19 cellular contexts compared by ENCODE assay signal in the genomic region with DNA sequence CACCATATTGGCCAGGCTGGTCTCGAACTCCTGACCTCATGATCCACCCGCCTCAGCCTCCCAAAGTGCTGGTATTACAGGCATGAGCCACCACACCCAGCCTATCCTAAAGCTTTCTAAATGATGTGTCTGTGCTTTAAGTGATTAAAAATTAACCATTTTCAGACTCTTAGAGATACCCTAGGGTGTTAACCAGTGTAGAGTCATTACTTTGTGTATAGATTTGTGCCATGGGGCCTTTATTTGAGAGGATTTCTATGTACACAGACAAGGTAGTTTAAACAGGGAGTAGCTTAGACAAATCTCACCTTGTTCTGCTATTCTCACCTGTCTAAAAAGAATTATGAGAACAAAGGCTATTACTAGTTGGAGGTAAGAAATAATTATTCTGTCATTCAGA. TPM values are rescaled to one million over a fixed set of nuclear protein-coding genes. Genes with fewer than 3 reads are reported as not detected.
DNase-seq lines count a peak whose midpoint lies in the region; ATAC-seq and TF ChIP-seq lines count a peak whose summit lies in the region.
"Had no signal": no experiment of that assay in that cellular context is flagged by ENCODE, and none has a peak within 500 bp of the region (broad histone marks: within the 10 kb centered on the region; RNA-seq: fewer than 3 reads in every experiment).

No MANE protein-coding gene starts in this region.

- no peak for TF ChIP-seq CTCF in progenitor cell of endocrine pancreas (IDR thresholded peaks at IDR 0.05; ENCODE audit: unreplicated experiment)
- TF ChIP-seq CTCF in GM10266 (IDR thresholded peaks at IDR 0.05; ENCODE audit: control insufficient read depth, insufficient read depth, low read depth, missing control alignments): no peak

- no peak overlapping the region for H3K4me3 Mint-ChIP-seq in activated naive CD4-positive, alpha-beta T cell treated with anti-CD3 and anti-CD28 coated beads, Interleukin-2, amount 50 U/mL, for 24 hours
- H3K4me3 Mint-ChIP-seq in activated naive CD4-positive, alpha-beta T cell treated with anti-CD3 and anti-CD28 coated beads, Interleukin-2, amount 10 ng/mL, durations not matched to agents 7 days and 5 days: no peak overlapping the region
- no peak overlapping the region for H3K4me3 Mint-ChIP-seq in progenitor cell of endocrine pancreas (ENCODE audit: low read depth)
- H3K4me3 Mint-ChIP-seq: CD4-positive, CD25-positive, alpha-beta regulatory T cell; IgD-negative memory B cell had no signal

- H3K27ac Mint-ChIP-seq in activated naive CD4-positive, alpha-beta T cell treated with anti-CD3 and anti-CD28 coated beads, Interleukin-2, amount 50 U/mL, for 24 hours: peak overlapping the region; percentile 57
- no peak overlapping the region for H3K27ac Mint-ChIP-seq in activated naive CD4-positive, alpha-beta T cell treated with anti-CD3 and anti-CD28 coated beads, Interleukin-2, amount 10 ng/mL, durations not matched to agents 7 days and 5 days
- peak overlapping the region; percentile 9 for H3K27ac Mint-ChIP-seq in progenitor cell of endocrine pancreas

- no peaks in the 10 kb centered on the region for H3K27me3 Mint-ChIP-seq in activated naive CD4-positive, alpha-beta T cell treated with anti-CD3 and anti-CD28 coated beads, Interleukin-2, amount 50 U/mL, for 24 hours
- no peaks in the 10 kb centered on the region for H3K27me3 Mint-ChIP-seq in activated naive CD4-positive, alpha-beta T cell treated with anti-CD3 and anti-CD28 coated beads, Interleukin-2, amount 10 ng/mL, durations not matched to agents 7 days and 5 days
- no peaks in the 10 kb centered on the region for H3K27me3 Mint-ChIP-seq in progenitor cell of endocrine pancreas
- H3K27me3 Mint-ChIP-seq: CD4-positive, CD25-positive, alpha-beta regulatory T cell; IgD-negative memory B cell had no signal

- peaks cover 1% of the 10 kb centered on the region for H3K36me3 Mint-ChIP-seq in activated naive CD4-positive, alpha-beta T cell treated with anti-CD3 and anti-CD28 coated beads, Interleukin-2, amount 50 U/mL, for 24 hours
- peaks cover 1% of the 10 kb centered on the region for H3K36me3 Mint-ChIP-seq in activated naive CD4-positive, alpha-beta T cell treated with anti-CD3 and anti-CD28 coated beads, Interleukin-2, amount 10 ng/mL, durations not matched to agents 7 days and 5 days
- peaks cover 1% of the 10 kb centered on the region for H3K36me3 Mint-ChIP-seq in progenitor cell of endocrine pancreas (ENCODE audit: insufficient read depth)
- H3K36me3 Mint-ChIP-seq: CD4-positive, CD25-positive, alpha-beta regulatory T cell had no signal

- peaks cover 5% of the 10 kb centered on the region for H3K4me1 Mint-ChIP-seq in activated naive CD4-positive, alpha-beta T cell treated with anti-CD3 and anti-CD28 coated beads, Interleukin-2, amount 50 U/mL, for 24 hours
- H3K4me1 Mint-ChIP-seq in activated naive CD4-positive, alpha-beta T cell treated with anti-CD3 and anti-CD28 coated beads, Interleukin-2, amount 10 ng/mL, durations not matched to agents 7 days and 5 days: no peaks in the 10 kb centered on the region
- peaks cover 18% of the 10 kb centered on the region for H3K4me1 Mint-ChIP-seq in progenitor cell of endocrine pancreas (ENCODE audit: low read depth)

- CTCF ChIA-PET in activated naive CD4-positive, alpha-beta T cell treated with anti-CD3 and anti-CD28 coated beads, Interleukin-2, amount 10 ng/mL, durations not matched to agents 7 days and 5 days (lab: Charles Lee): no interaction called here

- no peak for DNase-seq in activated naive CD4-positive, alpha-beta T cell treated with anti-CD3 and anti-CD28 coated beads, Interleukin-2, amount 10 ng/mL, durations not matched to agents 7 days and 5 days
- DNase-seq in progenitor cell of endocrine pancreas (ENCODE audit: low spot score, unreplicated experiment) (no peak), pons (ENCODE audit: low spot score) (no peak), GM10266 (ENCODE audit: extremely low spot score) (no peak)
- DNase-seq: CD4-positive, CD25-positive, alpha-beta regulatory T cell; DMS153; DND-41; MM.1S; NCI-H187 treated with DMSO at 0.1 percent for 48 hours; NCI-H2107; NCI-H446; NCI-H524 treated with DMSO at 0.1 percent for 48 hours; NCI-H774; Right ventricle myocardium superior; RPMI8226 had no signal

- no peaks in the 10 kb centered on the region for H3K9me3 Mint-ChIP-seq in activated naive CD4-positive, alpha-beta T cell treated with anti-CD3 and anti-CD28 coated beads, Interleukin-2, amount 50 U/mL, for 24 hours
- H3K9me3 Mint-ChIP-seq in activated naive CD4-positive, alpha-beta T cell treated with anti-CD3 and anti-CD28 coated beads, Interleukin-2, amount 10 ng/mL, durations not matched to agents 7 days and 5 days: no peaks in the 10 kb centered on the region
- no peaks in the 10 kb centered on the region for H3K9me3 Mint-ChIP-seq in progenitor cell of endocrine pancreas (ENCODE audit: low read depth)
- H3K9me3 Mint-ChIP-seq: IgD-negative memory B cell had no signal

- ATAC-seq in esophagus mucosa: peak; percentile 19
- no peak for ATAC-seq in GM18858 (IDR thresholded peaks at IDR 0.05; ENCODE audit: unreplicated experiment)

RNA-seq across cellular contexts. Expression of gene PLEKHM2, which starts 12.7 kb away (rescaled TPM):
- total RNA-seq in esophagus mucosa (54.7 TPM), progenitor cell of endocrine pancreas (60.1 and 70.4 TPM in 2 replicates)

RNA-seq across cellular contexts. Expression of gene DDI2, which starts 54.2 kb away (rescaled TPM):
- total RNA-seq in esophagus mucosa: 49.9 TPM
- 34.5 and 35.6 TPM in 2 replicates for total RNA-seq in progenitor cell of endocrine pancreas
